8 cellular contexts compared by ENCODE assay signal in genomic region chr1:216221260-216221700, GRCh38.
DNase-seq lines count a peak whose midpoint lies in the region; ATAC-seq and TF ChIP-seq lines count a peak whose summit lies in the region.

No MANE protein-coding gene starts in this region.

- no peaks in the 10 kb centered on the region for H3K36me3 Mint-ChIP-seq in activated CD8-positive, alpha-beta T cell treated with anti-CD3 and anti-CD28 coated beads for 36 hours (ENCODE audit: low read depth)

- peak overlapping the region; percentile 56 for H3K4me3 Mint-ChIP-seq in activated CD8-positive, alpha-beta T cell treated with anti-CD3 and anti-CD28 coated beads for 36 hours

- DNase-seq in DMS 273 (lab: John Stamatoyannopoulos, UW; ENCODE audit: unreplicated experiment) (peak; percentile 91), NCI-H345 (lab: John Stamatoyannopoulos, UW) (peak; percentile 86), glomerular endothelial cell (ENCODE audit: extremely low read depth, low read depth, low spot score) (peak; percentile 5), non-pigmented ciliary epithelial cell (ENCODE audit: low read depth) (peak; percentile 49)
- DNase-seq in activated CD8-positive, alpha-beta T cell treated with anti-CD3 and anti-CD28 coated beads for 36 hours = peak; percentile 24
- no peak for DNase-seq in activated CD4-positive, CD25-positive, alpha-beta regulatory T cell (lab: John Stamatoyannopoulos, UW)

- POLR2A ChIA-PET in activated CD8-positive, alpha-beta T cell treated with anti-CD3 and anti-CD28 coated beads for 36 hours (lab: Charles Lee) = no interaction called here

- H3K27me3 Mint-ChIP-seq in activated CD8-positive, alpha-beta T cell treated with anti-CD3 and anti-CD28 coated beads for 36 hours = no peaks in the 10 kb centered on the region

- ATAC-seq in GM19395 (IDR thresholded peaks at IDR 0.05; ENCODE audit: unreplicated experiment) = peak; percentile 100
- peak; percentile 100 for ATAC-seq in HG03439 (IDR thresholded peaks at IDR 0.05; ENCODE audit: unreplicated experiment)
- peak; percentile 47 for ATAC-seq in activated CD8-positive, alpha-beta T cell treated with anti-CD3 and anti-CD28 coated beads for 36 hours

- intact Hi-C loops in activated CD8-positive, alpha-beta T cell treated with anti-CD3 and anti-CD28 coated beads for 36 hours (cut with micrococcal nuclease) = no loop called here

- TF ChIP-seq CTCF in activated CD8-positive, alpha-beta T cell treated with anti-CD3 and anti-CD28 coated beads for 36 hours (IDR thresholded peaks at IDR 0.05) = peak; percentile 28

- H3K4me1 Mint-ChIP-seq in activated CD8-positive, alpha-beta T cell treated with anti-CD3 and anti-CD28 coated beads for 36 hours (ENCODE audit: low read depth) = no peaks in the 10 kb centered on the region

- no peak overlapping the region for H3K27ac Mint-ChIP-seq in activated CD8-positive, alpha-beta T cell treated with anti-CD3 and anti-CD28 coated beads for 36 hours

- CTCF ChIA-PET in activated CD8-positive, alpha-beta T cell treated with anti-CD3 and anti-CD28 coated beads for 36 hours (lab: Charles Lee) = interaction anchor here (0.8 to 1.7 kb wide), 5 partner anchors 10 to 791 kb away, joined by 3 to 8 read pairs (median 3); no protein-coding TSS in a partner anchor

- H3K9me3 Mint-ChIP-seq in activated CD8-positive, alpha-beta T cell treated with anti-CD3 and anti-CD28 coated beads for 36 hours = peaks cover 10% of the 10 kb centered on the region

Comparison
In these comparisons a context has a peak if more than half of its experiments do, and no peak if none do; other contexts are left out.
1. DNase-seq: peak in DMS 273 (single experiment), NCI-H345 (single experiment), activated CD8-positive, alpha-beta T cell treated with anti-CD3 and anti-CD28 coated beads for 36 hours (single experiment), glomerular endothelial cell (single experiment) and non-pigmented ciliary epithelial cell (single experiment); none in activated CD4-positive, CD25-positive, alpha-beta regulatory T cell (0 of 4).
2. ATAC-seq: peak in every context shown above with its lines; median percentile 100 in GM19395; 100 in HG03439; 47 in activated CD8-positive, alpha-beta T cell treated with anti-CD3 and anti-CD28 coated beads for 36 hours.